8 cellular contexts compared by ENCODE assay signal in genomic region chr20:5113615-5113986, GRCh38. TPM values are rescaled to one million over a fixed set of nuclear protein-coding genes. Genes with fewer than 3 reads are reported as not detected.
DNase-seq lines count a peak whose midpoint lies in the region; ATAC-seq, FAIRE-seq and TF ChIP-seq lines count a peak whose summit lies in the region.

No MANE protein-coding gene starts in this region.

- H3K36me3 ChIP-seq in ACC112 (ENCODE audit: insufficient read depth, low read length) (peaks cover 33% of the 10 kb centered on the region), HUES6 (ENCODE audit: control insufficient read depth, insufficient read depth, low read length) (peaks cover 72% of the 10 kb centered on the region), bronchial epithelial cell (ENCODE audit: control insufficient read depth, insufficient read depth, low read length) (peaks cover 12% of the 10 kb centered on the region), muscle layer of colon (ENCODE audit: insufficient read depth, low read length) (peaks cover 30% of the 10 kb centered on the region)

- DNase-seq in bronchial epithelial cell (ENCODE audit: low read depth) (no peak), NCI-H1436 (lab: John Stamatoyannopoulos, UW) (no peak), NCI-H524 treated with DMSO at 0.1 percent for 48 hours (lab: John Stamatoyannopoulos, UW) (no peak)
- no peak for DNase-seq in activated CD8-positive, alpha-beta memory T cell treated with anti-CD3 and anti-CD28 coated beads for 24 hours

- H3K79me2 ChIP-seq in ACC112 (ENCODE audit: control insufficient read depth, insufficient read depth, low read length, unreplicated experiment): peaks cover 38% of the 10 kb centered on the region

- peak overlapping the region; percentile 90 for H3K9ac ChIP-seq in HUES6 (ENCODE audit: low read length)
- H3K9ac ChIP-seq in muscle layer of colon (ENCODE audit: low read length): peak overlapping the region; percentile 83

- H3K27ac ChIP-seq in ACC112 (ENCODE audit: low read depth, low read length) (peak overlapping the region; percentile 86), HUES6 (ENCODE audit: low read depth, low read length) (peak overlapping the region; percentile 69; the same call in 1 of the 2 replicates), muscle layer of colon (ENCODE audit: low read depth, low read length) (peak overlapping the region; percentile 99)

- H3K4me1 ChIP-seq in ACC112 (ENCODE audit: control insufficient read depth, insufficient read depth, low read length, unreplicated experiment) (peaks cover 17% of the 10 kb centered on the region), HUES6 (ENCODE audit: control insufficient read depth, insufficient read depth, low read length) (peaks cover 2% of the 10 kb centered on the region; the same call in 1 of the 2 replicates), muscle layer of colon (ENCODE audit: insufficient read depth, low read length) (peaks cover 22% of the 10 kb centered on the region)

- TF ChIP-seq CTCF in bronchial epithelial cell (IDR thresholded peaks at IDR 0.05; ENCODE audit: insufficient read depth, low read length, severe bottlenecking): no peak

- H3K4me3 ChIP-seq in ACC112 (ENCODE audit: low read depth, low read length): peak overlapping the region; percentile 97
- peak overlapping the region; percentile 81 for H3K4me3 ChIP-seq in HUES6 (ENCODE audit: low read depth, low read length)
- H3K4me3 ChIP-seq in bronchial epithelial cell (ENCODE audit: low read depth, low read length): peak overlapping the region; percentile 81
- peak overlapping the region; percentile 74 to 82 for H3K4me3 ChIP-seq in muscle layer of colon (ENCODE audit: low read depth in 1 of 2, low read length in 2 of 2)

- no peak for FAIRE-seq in bronchial epithelial cell (lab: Jason Lieb, UNC)

- peak overlapping the region; percentile 74 for H2AFZ ChIP-seq in ACC112 (ENCODE audit: low read length, unreplicated experiment)

- no peak for ATAC-seq in GM21390 (IDR thresholded peaks at IDR 0.05; ENCODE audit: unreplicated experiment)

- H3K27me3 ChIP-seq in ACC112 (ENCODE audit: insufficient read depth, low read length) (no peaks in the 10 kb centered on the region), HUES6 (ENCODE audit: control insufficient read depth, insufficient read depth, low read length) (no peaks in the 10 kb centered on the region), bronchial epithelial cell (ENCODE audit: control insufficient read depth, insufficient read depth, low read length) (no peaks in the 10 kb centered on the region), muscle layer of colon (ENCODE audit: control insufficient read depth in 1 of 2, insufficient read depth in 2 of 2, low read length in 2 of 2) (no peaks in the 10 kb centered on the region)

- H3K9me3 ChIP-seq in HUES6 (ENCODE audit: control insufficient read depth, insufficient read depth, low read depth, low read length) (no peaks in the 10 kb centered on the region), muscle layer of colon (ENCODE audit: low read length) (no peaks in the 10 kb centered on the region)

RNA-seq across cellular contexts. Expression of gene TMEM230, which starts 0.7 kb away (rescaled TPM):
- total RNA-seq in bronchial epithelial cell: 45.5 and 51.6 TPM in 2 replicates

RNA-seq across cellular contexts. Expression of gene PCNA, which starts 6.2 kb away (rescaled TPM):
- total RNA-seq in bronchial epithelial cell: 43.7 and 60.8 TPM in 2 replicates

RNA-seq across cellular contexts. Expression of gene CDS2, which starts 13.2 kb away (rescaled TPM):
- total RNA-seq in bronchial epithelial cell: 16.8 and 23.4 TPM in 2 replicates
